17 cellular contexts compared by ENCODE assay signal in genomic region chr3:162525791-162526190, GRCh38.
"Had no signal": no experiment of that assay in that cellular context is flagged by ENCODE, and none has a peak within 500 bp of the region (broad histone marks: within the 10 kb centered on the region; RNA-seq: fewer than 3 reads in every experiment).

No MANE protein-coding gene starts in this region.

- H3K36me3 ChIP-seq: cardiac muscle cell, esophagus squamous epithelium, left lung, ovary, spleen, upper lobe of right lung had no signal

- H3K27ac ChIP-seq: esophagus squamous epithelium, foreskin keratinocyte, left lung, ovary, psoas muscle, spleen, upper lobe of right lung had no signal

- DNase-seq: activated CD4-positive, alpha-beta T cell treated with anti-CD3 and anti-CD28 coated beads, Interleukin-2, amount 50 U/mL, for 4 hours; activated effector memory CD4-positive, alpha-beta T cell treated with anti-CD3 and anti-CD28 coated beads, Interleukin-2, amount 50 U/mL, for 16 hours; activated naive CD4-positive, alpha-beta T cell treated with anti-CD3 and anti-CD28 coated beads, Interleukin-2, amount 50 U/mL, for 16 hours; activated T-cell treated with anti-CD3 and anti-CD28 coated beads, Interleukin-2, amount 50 U/mL, for 72 hours; effector memory CD8-positive, alpha-beta T cell; esophagus squamous epithelium; foreskin keratinocyte; kidney; left lung; naive B cell; ovary; psoas muscle; spleen; stimulated activated CD4-positive, alpha-beta T cell treated with anti-CD3 and anti-CD28 coated beads, Interleukin-4, amount 100 ng/mL, for 4 hours; stimulated activated naive B cell treated with anti-CD40 and anti-IgM and Interleukin-4, amounts not matched to agents 10 μg/mL and 1 μg/mL and 100 μg/mL, for 72 hours; upper lobe of right lung had no signal

- H3K9me3 ChIP-seq: esophagus squamous epithelium, left lung, ovary, psoas muscle, upper lobe of right lung had no signal

- H3K27me3 ChIP-seq: cardiac muscle cell, esophagus squamous epithelium, foreskin keratinocyte, left lung, ovary, spleen, upper lobe of right lung had no signal

- ATAC-seq: activated T-cell treated with anti-CD3 and anti-CD28 coated beads, Interleukin-2, amount 50 U/mL, for 72 hours; effector memory CD8-positive, alpha-beta T cell; foreskin keratinocyte; stimulated activated naive B cell treated with anti-CD40 and anti-IgM and Interleukin-4, amounts not matched to agents 10 μg/mL and 1 μg/mL and 100 μg/mL, for 72 hours; upper lobe of right lung had no signal

- H3K4me3 ChIP-seq: cardiac muscle cell, esophagus squamous epithelium, left lung, ovary, psoas muscle, spleen, upper lobe of right lung had no signal

- H3K4me1 ChIP-seq: esophagus squamous epithelium, foreskin keratinocyte, left lung, spleen, upper lobe of right lung had no signal
